ENCODE assay signal across 8 cellular contexts in genomic region chr5:154405078-154405792, GRCh38. TPM values are rescaled to one million over a fixed set of nuclear protein-coding genes. Genes with fewer than 3 reads are reported as not detected.
A peak's percentile ranks its signal among the peaks of the same experiment; 100 is the strongest.
DNase-seq lines count a peak whose midpoint lies in the region; ATAC-seq, FAIRE-seq and TF ChIP-seq lines count a peak whose summit lies in the region.

No MANE protein-coding gene starts in this region.

- no peaks in the 10 kb centered on the region for H3K27me3 Mint-ChIP-seq in activated naive CD4-positive, alpha-beta T cell treated with anti-CD3 and anti-CD28 coated beads, Interleukin-2, amount 10 ng/mL, durations not matched to agents 7 days and 5 days

- H3K27me3 ChIP-seq in H7 (ENCODE audit: control insufficient read depth, insufficient read depth, low read length) (no peaks in the 10 kb centered on the region), pancreas (no peaks in the 10 kb centered on the region), thyroid gland (no peaks in the 10 kb centered on the region)

- no peaks in the 10 kb centered on the region for H3K9me3 ChIP-seq in SK-N-MC (ENCODE audit: low read depth, low read length)
- H3K9me3 ChIP-seq in pancreas: no peaks in the 10 kb centered on the region
- H3K9me3 ChIP-seq in thyroid gland: no peaks in the 10 kb centered on the region

- TF ChIP-seq CTCF in LNCaP clone FGC (IDR thresholded peaks at IDR 0.05; ENCODE audit: control insufficient read depth, extremely low read depth, insufficient read depth): peak; percentile 96
- TF ChIP-seq CTCF in pancreas (IDR thresholded peaks at IDR 0.05): peak; percentile 64 to 85 (median 82)
- TF ChIP-seq CTCF in thyroid gland (IDR thresholded peaks at IDR 0.05): peak; percentile 79 to 96 (median 88)

- WGBS in pancreas, 2 donors: 5 to 7% methylated on average over 37 of the region's 37 CpGs
- 8 to 15% methylated on average over 19 to 33 of the region's 37 CpGs for whole genome bisulfite sequencing in thyroid gland, 2 donors

- H3K4me1 ChIP-seq in pancreas (peaks cover 0 to 3% (median 0%) of the 10 kb centered on the region in 3 donors), thyroid gland (peaks cover 0 to 8% of the 10 kb centered on the region in 2 donors)

- ATAC-seq in Right ventricle myocardium inferior (peak; percentile 96), pancreas (peak; percentile 96 to 100 (median 99))

- H3K36me3 Mint-ChIP-seq in activated naive CD4-positive, alpha-beta T cell treated with anti-CD3 and anti-CD28 coated beads, Interleukin-2, amount 10 ng/mL, durations not matched to agents 7 days and 5 days: no peaks in the 10 kb centered on the region

- H3K4me1 Mint-ChIP-seq in activated naive CD4-positive, alpha-beta T cell treated with anti-CD3 and anti-CD28 coated beads, Interleukin-2, amount 10 ng/mL, durations not matched to agents 7 days and 5 days: peaks cover 8% of the 10 kb centered on the region

- peak overlapping the region; percentile 53 for H3K9ac ChIP-seq in SK-N-MC (ENCODE audit: insufficient read length)

- intact Hi-C loops in Right ventricle myocardium inferior (cut with DNase I): loop anchor here (1.0 to 5.0 kb wide), 2 partner anchors 333 to 428 kb away; no protein-coding TSS in a partner anchor
- intact Hi-C loops in pancreas (cut with DNase I): loop anchor here in 2 of 3 donors (2.0 to 10.0 kb wide), 2 partner anchors 210 to 332 kb away; partner anchors contain the start of gene GALNT10 (in 2 of the 2)
- intact Hi-C loops in thyroid gland (cut with DNase I): loop anchor here (10.0 kb wide), 1 partner anchor 430 kb away; no protein-coding TSS in a partner anchor

- H3K4me3 Mint-ChIP-seq in activated naive CD4-positive, alpha-beta T cell treated with anti-CD3 and anti-CD28 coated beads, Interleukin-2, amount 10 ng/mL, durations not matched to agents 7 days and 5 days: peak overlapping the region; percentile 15

- H3K27ac Mint-ChIP-seq in activated naive CD4-positive, alpha-beta T cell treated with anti-CD3 and anti-CD28 coated beads, Interleukin-2, amount 10 ng/mL, durations not matched to agents 7 days and 5 days: no peak overlapping the region

- no peak for FAIRE-seq in pancreas (lab: Jason Lieb, UNC)

- peak overlapping the region; percentile 7; the same call in 1 of the 2 replicates for H3K4me3 ChIP-seq in H7 (ENCODE audit: insufficient read depth, low read depth, low read length)
- peak overlapping the region; percentile 17; the same call in 1 of the 2 replicates for H3K4me3 ChIP-seq in LNCaP clone FGC (ENCODE audit: low read depth, low read length)
- peak overlapping the region; percentile 61 for H3K4me3 ChIP-seq in SK-N-MC
- H3K4me3 ChIP-seq in pancreas: peak overlapping the region in 2 of 4 donors; percentile 28 to 41
- peak overlapping the region in 1 of 3 donors; percentile 16 for H3K4me3 ChIP-seq in thyroid gland (replicated peaks in 1 of 3)

- DNase-seq in GF-D8 (lab: John Stamatoyannopoulos, UW) (peak; percentile 1), H7 (peak; percentile 95), LNCaP clone FGC (ENCODE audit: low read depth) (no peak), SK-N-MC (ENCODE audit: low read depth, low spot score) (peak; percentile 5), Right ventricle myocardium inferior (ENCODE audit: missing footprints) (peak; percentile 89), pancreas (peak; percentile 60 to 91 (median 79)), thyroid gland (peak; percentile 82 to 83)
- peak; percentile 80 for DNase-seq in activated naive CD4-positive, alpha-beta T cell treated with anti-CD3 and anti-CD28 coated beads, Interleukin-2, amount 10 ng/mL, durations not matched to agents 7 days and 5 days

- CTCF ChIA-PET in activated naive CD4-positive, alpha-beta T cell treated with anti-CD3 and anti-CD28 coated beads, Interleukin-2, amount 10 ng/mL, durations not matched to agents 7 days and 5 days (lab: Charles Lee): interaction anchor here (0.7 to 3.6 kb wide), 27 partner anchors 10 to 434 kb away, joined by 3 to 81 read pairs (median 4); partner anchors contain the start of gene GALNT10

- H3K9me3 Mint-ChIP-seq in activated naive CD4-positive, alpha-beta T cell treated with anti-CD3 and anti-CD28 coated beads, Interleukin-2, amount 10 ng/mL, durations not matched to agents 7 days and 5 days: no peaks in the 10 kb centered on the region

- H3K27ac ChIP-seq in SK-N-MC (no peak overlapping the region), pancreas (no peak overlapping the region), thyroid gland (no peak overlapping the region)

- H3K36me3 ChIP-seq in H7 (replicated peaks; ENCODE audit: control insufficient read depth, insufficient read depth, low read length): no peaks in the 10 kb centered on the region
- H3K36me3 ChIP-seq in SK-N-MC (ENCODE audit: insufficient read depth, low read length): no peaks in the 10 kb centered on the region
- H3K36me3 ChIP-seq in pancreas: no peaks in the 10 kb centered on the region
- H3K36me3 ChIP-seq in thyroid gland: no peaks in the 10 kb centered on the region

- TF ChIP-seq POLR2A in thyroid gland (IDR thresholded peaks at IDR 0.05): no peak

RNA-seq across cellular contexts. Expression of gene SAP30L, which starts 40.6 kb away (rescaled TPM):
- total RNA-seq in H7 (2014; rRNA removed; shearing (Covaris generic)): 14.3 and 22.3 TPM in 2 replicates
- total RNA-seq in Right ventricle myocardium inferior (39.2 TPM), pancreas (10 to 100 TPM; 12.4 to 22.1 (median 15.0) TPM), thyroid gland (10 to 100 TPM; 26.2 to 37.9 (median 31.2) TPM)
- 10 to 100 TPM; 12.4 to 12.5 TPM for polyA plus RNA-seq in pancreas
